In the genomic region with DNA sequence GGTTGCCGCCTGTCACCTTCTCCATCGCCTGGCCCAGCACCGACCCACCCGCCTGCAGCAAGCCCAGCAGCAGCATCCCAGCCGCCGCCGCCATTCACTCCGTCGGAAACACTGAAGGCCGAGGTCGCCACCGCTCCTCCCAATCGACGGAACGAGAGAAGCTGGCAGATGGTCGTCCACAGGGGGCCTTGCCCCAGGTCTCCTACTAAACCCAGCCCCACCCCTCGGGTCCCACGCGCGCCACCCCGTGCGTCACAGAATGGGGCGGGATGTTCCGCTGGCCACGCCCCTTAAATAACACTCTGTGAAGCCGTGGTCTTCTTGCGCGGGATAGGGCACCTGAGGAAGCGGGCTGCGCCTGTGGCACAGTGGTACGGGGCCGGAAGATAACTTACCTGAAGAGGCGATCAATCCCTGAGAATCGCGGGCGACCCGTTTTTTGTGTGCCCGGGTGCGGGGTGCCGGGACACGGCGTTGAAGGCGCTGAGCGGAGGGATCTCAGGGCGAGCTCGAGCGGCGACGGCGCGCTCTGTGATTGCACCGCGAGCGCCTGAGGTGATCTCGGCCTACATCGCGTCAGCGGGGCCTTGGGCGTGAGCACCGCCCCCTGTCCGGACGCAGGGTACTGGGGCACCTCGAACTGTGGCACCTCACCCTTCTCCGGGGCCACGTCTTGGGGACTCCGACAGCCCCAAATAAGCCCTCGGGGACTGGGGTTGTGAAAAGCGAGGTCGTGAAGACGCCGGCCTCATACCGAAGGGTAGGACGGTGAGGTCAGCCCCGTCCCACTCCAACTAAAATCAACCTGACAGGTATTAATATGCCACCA, we compare ENCODE assay signal across 1 cellular context.
TF ChIP-seq lines count a peak whose summit lies in the region.

CYP51A1 (minus strand) TSS at position 207 of the 829 bp plus-strand sequence; CDS start at position 94, 113 bp downstream.

TF ChIP-seq in GM12878, 131 proteins besides CTCF, POLR2A, EP300 and RAD21 (continued from another document and continues in another):
- TF ChIP-seq, protein P1, sequence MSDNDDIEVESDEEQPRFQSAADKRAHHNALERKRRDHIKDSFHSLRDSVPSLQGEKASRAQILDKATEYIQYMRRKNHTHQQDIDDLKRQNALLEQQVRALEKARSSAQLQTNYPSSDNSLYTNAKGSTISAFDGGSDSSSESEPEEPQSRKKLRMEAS (IDR thresholded peaks at IDR 0.05; ENCODE audit: low read depth, low read length): peak; percentile 39; the same call in 1 of the 2 replicates
- TF ChIP-seq SMAD5 (IDR thresholded peaks at IDR 0.05; ENCODE audit: low read depth): no peak
- peak; percentile 79 for TF ChIP-seq ZNF687 (IDR thresholded peaks at IDR 0.05)
- TF ChIP-seq, protein P2, sequence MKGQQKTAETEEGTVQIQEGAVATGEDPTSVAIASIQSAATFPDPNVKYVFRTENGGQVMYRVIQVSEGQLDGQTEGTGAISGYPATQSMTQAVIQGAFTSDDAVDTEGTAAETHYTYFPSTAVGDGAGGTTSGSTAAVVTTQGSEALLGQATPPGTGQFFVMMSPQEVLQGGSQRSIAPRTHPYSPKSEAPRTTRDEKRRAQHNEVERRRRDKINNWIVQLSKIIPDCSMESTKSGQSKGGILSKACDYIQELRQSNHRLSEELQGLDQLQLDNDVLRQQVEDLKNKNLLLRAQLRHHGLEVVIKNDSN (IDR thresholded peaks at IDR 0.05; ENCODE audit: borderline replicate concordance, extremely low read length, insufficient read depth, low read depth, low read length): no peak
- peak; percentile 63; the same call in 1 of the 2 replicates for TF ChIP-seq CBX5 (IDR thresholded peaks at IDR 0.05; ENCODE audit: low read depth)
- no peak; the same call in 1 of the 2 replicates for TF ChIP-seq ELK1 (IDR thresholded peaks at IDR 0.05; ENCODE audit: low read depth, low read length)
- peak; percentile 45 for TF ChIP-seq HCFC1 (IDR thresholded peaks at IDR 0.05; ENCODE audit: low read length)
- TF ChIP-seq CHD1 (IDR thresholded peaks at IDR 0.05; ENCODE audit: low read depth, low read length): peak; percentile 92
- no peak for TF ChIP-seq FOXK2 (IDR thresholded peaks at IDR 0.05)
- no peak for TF ChIP-seq NFXL1 (IDR thresholded peaks at IDR 0.05; ENCODE audit: borderline replicate concordance)
- TF ChIP-seq, protein P3, sequence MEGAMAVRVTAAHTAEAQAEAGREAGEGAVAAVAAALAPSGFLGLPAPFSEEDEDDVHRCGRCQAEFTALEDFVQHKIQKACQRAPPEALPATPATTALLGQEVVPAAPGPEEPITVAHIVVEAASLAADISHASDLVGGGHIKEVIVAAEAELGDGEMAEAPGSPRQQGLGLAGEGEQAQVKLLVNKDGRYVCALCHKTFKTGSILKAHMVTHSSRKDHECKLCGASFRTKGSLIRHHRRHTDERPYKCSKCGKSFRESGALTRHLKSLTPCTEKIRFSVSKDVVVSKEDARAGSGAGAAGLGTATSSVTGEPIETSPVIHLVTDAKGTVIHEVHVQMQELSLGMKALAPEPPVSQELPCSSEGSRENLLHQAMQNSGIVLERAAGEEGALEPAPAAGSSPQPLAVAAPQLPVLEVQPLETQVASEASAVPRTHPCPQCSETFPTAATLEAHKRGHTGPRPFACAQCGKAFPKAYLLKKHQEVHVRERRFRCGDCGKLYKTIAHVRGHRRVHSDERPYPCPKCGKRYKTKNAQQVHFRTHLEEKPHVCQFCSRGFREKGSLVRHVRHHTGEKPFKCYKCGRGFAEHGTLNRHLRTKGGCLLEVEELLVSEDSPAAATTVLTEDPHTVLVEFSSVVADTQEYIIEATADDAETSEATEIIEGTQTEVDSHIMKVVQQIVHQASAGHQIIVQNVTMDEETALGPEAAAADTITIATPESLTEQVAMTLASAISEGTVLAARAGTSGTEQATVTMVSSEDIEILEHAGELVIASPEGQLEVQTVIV (IDR thresholded peaks at IDR 0.05; ENCODE audit: borderline replicate concordance, partially characterized antibody): peak; percentile 97
- no peak for TF ChIP-seq RBBP5 (conservative IDR thresholded peaks at IDR 0.05)
- TF ChIP-seq JUND (IDR thresholded peaks at IDR 0.05; ENCODE audit: low read depth, low read length): no peak
- peak; percentile 17; the same call in 1 of the 2 replicates for TF ChIP-seq RAD51 (IDR thresholded peaks at IDR 0.05)
- no peak for TF ChIP-seq CUX1 (IDR thresholded peaks at IDR 0.05; ENCODE audit: insufficient replicate concordance, low read depth, low read length)
- no peak for TF ChIP-seq ZBTB4 (CRISPR knock-in tag; IDR thresholded peaks at IDR 0.05)
- peak; percentile 54 to 85; a peak in 3 of 4 replicates for TF ChIP-seq IKZF2 (IDR thresholded peaks at IDR 0.05)
- TF ChIP-seq MYB (IDR thresholded peaks at IDR 0.05; ENCODE audit: borderline replicate concordance, low read depth, low read length): no peak
- TF ChIP-seq SREBF2 (IDR thresholded peaks at IDR 0.05; ENCODE audit: low read length): peak; percentile 80; the same call in 1 of the 2 replicates
- TF ChIP-seq SP1 (IDR thresholded peaks at IDR 0.05; ENCODE audit: low read depth, low read length): peak; percentile 83
- no peak for TF ChIP-seq ETV6 (conservative IDR thresholded peaks at IDR 0.05 in 1 of 2, IDR thresholded peaks at IDR 0.05 in 1 of 2; ENCODE audit: borderline replicate concordance in 1 of 2, low read depth in 1 of 2)
- no peak for TF ChIP-seq ESRRA (IDR thresholded peaks at IDR 0.05; ENCODE audit: low read length)
- TF ChIP-seq CREB1 (IDR thresholded peaks at IDR 0.05; ENCODE audit: low read depth): peak; percentile 94
- no peak for TF ChIP-seq CHD4 (IDR thresholded peaks at IDR 0.05)
- TF ChIP-seq RELA (IDR thresholded peaks at IDR 0.05; ENCODE audit: borderline replicate concordance, partially characterized antibody): no peak
- TF ChIP-seq, protein P4, sequence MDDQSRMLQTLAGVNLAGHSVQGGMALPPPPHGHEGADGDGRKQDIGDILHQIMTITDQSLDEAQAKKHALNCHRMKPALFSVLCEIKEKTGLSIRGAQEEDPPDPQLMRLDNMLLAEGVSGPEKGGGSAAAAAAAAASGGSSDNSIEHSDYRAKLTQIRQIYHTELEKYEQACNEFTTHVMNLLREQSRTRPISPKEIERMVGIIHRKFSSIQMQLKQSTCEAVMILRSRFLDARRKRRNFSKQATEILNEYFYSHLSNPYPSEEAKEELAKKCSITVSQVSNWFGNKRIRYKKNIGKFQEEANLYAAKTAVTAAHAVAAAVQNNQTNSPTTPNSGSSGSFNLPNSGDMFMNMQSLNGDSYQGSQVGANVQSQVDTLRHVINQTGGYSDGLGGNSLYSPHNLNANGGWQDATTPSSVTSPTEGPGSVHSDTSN (IDR thresholded peaks at IDR 0.05; ENCODE audit: insufficient replicate concordance, low read depth, low read length): peak; percentile 52
- TF ChIP-seq, protein P5, sequence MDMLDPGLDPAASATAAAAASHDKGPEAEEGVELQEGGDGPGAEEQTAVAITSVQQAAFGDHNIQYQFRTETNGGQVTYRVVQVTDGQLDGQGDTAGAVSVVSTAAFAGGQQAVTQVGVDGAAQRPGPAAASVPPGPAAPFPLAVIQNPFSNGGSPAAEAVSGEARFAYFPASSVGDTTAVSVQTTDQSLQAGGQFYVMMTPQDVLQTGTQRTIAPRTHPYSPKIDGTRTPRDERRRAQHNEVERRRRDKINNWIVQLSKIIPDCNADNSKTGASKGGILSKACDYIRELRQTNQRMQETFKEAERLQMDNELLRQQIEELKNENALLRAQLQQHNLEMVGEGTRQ (IDR thresholded peaks at IDR 0.05; ENCODE audit: borderline replicate concordance, low read depth, low read length): no peak
- TF ChIP-seq, protein P6, sequence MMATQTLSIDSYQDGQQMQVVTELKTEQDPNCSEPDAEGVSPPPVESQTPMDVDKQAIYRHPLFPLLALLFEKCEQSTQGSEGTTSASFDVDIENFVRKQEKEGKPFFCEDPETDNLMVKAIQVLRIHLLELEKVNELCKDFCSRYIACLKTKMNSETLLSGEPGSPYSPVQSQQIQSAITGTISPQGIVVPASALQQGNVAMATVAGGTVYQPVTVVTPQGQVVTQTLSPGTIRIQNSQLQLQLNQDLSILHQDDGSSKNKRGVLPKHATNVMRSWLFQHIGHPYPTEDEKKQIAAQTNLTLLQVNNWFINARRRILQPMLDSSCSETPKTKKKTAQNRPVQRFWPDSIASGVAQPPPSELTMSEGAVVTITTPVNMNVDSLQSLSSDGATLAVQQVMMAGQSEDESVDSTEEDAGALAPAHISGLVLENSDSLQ (IDR thresholded peaks at IDR 0.05): peak; percentile 69
- peak; percentile 85 for TF ChIP-seq ATF7 (IDR thresholded peaks at IDR 0.05; ENCODE audit: low read depth)
- TF ChIP-seq DPF2 (IDR thresholded peaks at IDR 0.05): peak; percentile 86
- TF ChIP-seq IKZF1 (conservative IDR thresholded peaks at IDR 0.05): peak; percentile 79
